ENCODE assay signal across 1 cellular context in genomic region chr10:72058989-72059842, GRCh38.
A peak's percentile ranks its signal among the peaks of the same experiment; 100 is the strongest.
TF ChIP-seq lines count a peak whose summit lies in the region.

No MANE protein-coding gene starts in this region.

TF ChIP-seq in K562, 482 proteins besides CTCF, POLR2A, EP300 and RAD21 (continued from another document):
- TF ChIP-seq CHD1 (IDR thresholded peaks at IDR 0.05; ENCODE audit: low read length) (no peak), ZBTB40 (IDR thresholded peaks at IDR 0.05) (peak; percentile 58), ZBTB40 (CRISPR knock-in tag; IDR thresholded peaks at IDR 0.05) (no peak), ZBTB7A (IDR thresholded peaks at IDR 0.05; ENCODE audit: borderline replicate concordance, control insufficient read depth, low read depth, low read length) (peak; percentile 55; the same call in 1 of the 2 replicates), FOSL1 (tag; conservative IDR thresholded peaks at IDR 0.05) (0 out of 2 replicates have a peak, but pooled peaks have one; percentile 37), EGR1 (conservative IDR thresholded peaks at IDR 0.05) (0 out of 2 replicates have a peak, but pooled peaks have one; percentile 22)
TF ChIP-seq in K562: peak in this region for 5.
